In genomic region chr20:37539956-37540455, GRCh38 we compare ENCODE assay signal across 18 cellular contexts. TPM values are rescaled to one million over a fixed set of nuclear protein-coding genes. Genes with fewer than 3 reads are reported as not detected.
"Had no signal": no experiment of that assay in that cellular context is flagged by ENCODE, and none has a peak within 500 bp of the region (broad histone marks: within the 10 kb centered on the region; RNA-seq: fewer than 3 reads in every experiment).

No MANE protein-coding gene starts in this region.

- H3K27ac ChIP-seq: adrenal gland, cardiac muscle cell, left lung, neutrophil, tibial artery, vagina had no signal

- H3K4me1 ChIP-seq: left lung, tibial artery, vagina had no signal

- DNase-seq: activated CD4-positive, alpha-beta memory T cell treated with anti-CD3 and anti-CD28 coated beads for 36 hours; activated CD4-positive, alpha-beta T cell treated with anti-CD3 and anti-CD28 coated beads for 36 hours; activated T-cell treated with anti-CD3 and anti-CD28 coated beads, Interleukin-2, amount 50 U/mL, for 24 hours; left lung; mammary epithelial cell; naive thymus-derived CD8-positive, alpha-beta T cell; retina; stimulated activated CD4-positive, alpha-beta T cell treated with anti-CD3 and anti-CD28 coated beads, Interleukin-15, amount 100 ng/mL, for 24 hours; stimulated activated CD4-positive, alpha-beta T cell treated with anti-CD3 and anti-CD28 coated beads, Interleukin-4, amount 100 ng/mL, for 1 hour; stimulated activated naive B cell treated with anti-CD40 and anti-IgM and Interleukin-4, amounts not matched to agents 10 μg/mL and 1 μg/mL and 100 μg/mL, for 72 hours; tibial artery had no signal

- H3K36me3 ChIP-seq: adrenal gland, cardiac muscle cell, left lung, neutrophil, tibial artery, vagina had no signal

- ATAC-seq: activated CD4-positive, alpha-beta T cell treated with anti-CD3 and anti-CD28 coated beads for 36 hours; activated CD8-positive, alpha-beta memory T cell treated with anti-CD3 and anti-CD28 coated beads, Interleukin-2, amount 10 ng/mL, durations not matched to agents 7 days and 5 days; esophagus mucosa; left lung; naive thymus-derived CD8-positive, alpha-beta T cell; stimulated activated naive B cell treated with anti-CD40 and anti-IgM and Interleukin-4, amounts not matched to agents 10 μg/mL and 1 μg/mL and 100 μg/mL, for 72 hours had no signal

- H3K4me3 ChIP-seq: adrenal gland, cardiac muscle cell, left lung, tibial artery, vagina had no signal

- H3K27me3 ChIP-seq: adrenal gland, cardiac muscle cell, left lung, vagina had no signal

- H3K9me3 ChIP-seq: adrenal gland, left lung, neutrophil, tibial artery, vagina had no signal

RNA-seq across cellular contexts. Expression of gene NNAT, which starts 19.0 kb away (rescaled TPM):
- total RNA-seq: activated CD8-positive, alpha-beta memory T cell treated with anti-CD3 and anti-CD28 coated beads, Interleukin-2, amount 10 ng/mL, durations not matched to agents 7 days and 5 days; naive thymus-derived CD8-positive, alpha-beta T cell; T-helper 2 cell treated with Interferon-gamma antibody and Interleukin-4, amounts not matched to agents 100 ng/mL and 5 ng/mL, for 36 hours had no signal
